In the genomic region with DNA sequence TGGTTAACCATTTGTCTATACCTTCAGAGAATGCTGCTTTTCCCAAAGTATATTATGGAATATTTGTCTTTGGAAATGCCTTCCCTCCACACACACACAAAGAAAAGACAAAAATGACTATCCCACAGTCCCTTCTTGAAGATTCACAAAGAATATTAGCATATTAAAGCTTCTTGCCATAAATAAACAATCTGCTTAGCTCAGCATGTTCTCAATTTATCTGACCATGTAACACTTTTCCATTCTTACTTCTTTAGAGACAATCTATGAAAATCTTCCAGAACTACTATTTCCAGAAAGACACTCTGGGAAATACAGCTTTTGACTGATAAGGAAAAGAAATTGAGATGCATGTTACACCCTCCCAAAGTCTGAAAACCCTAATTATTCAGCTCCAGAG, we compare ENCODE assay signal across 26 cellular contexts. TPM values are rescaled to one million over a fixed set of nuclear protein-coding genes. Genes with fewer than 3 reads are reported as not detected.
"Had no signal": no experiment of that assay in that cellular context is flagged by ENCODE, and none has a peak within 500 bp of the region (broad histone marks: within the 10 kb centered on the region; RNA-seq: fewer than 3 reads in every experiment).

No MANE protein-coding gene starts in this region.

- H3K4me3 Mint-ChIP-seq: memory B cell had no signal

- H3K36me3 ChIP-seq: left lung, lower lobe of right lung had no signal

- H3K4me1 Mint-ChIP-seq: memory B cell had no signal

- H3K27ac ChIP-seq: coronary artery, dorsolateral prefrontal cortex, esophagus muscularis mucosa, foreskin keratinocyte, gastroesophageal sphincter, heart right ventricle, left lung, lower lobe of right lung had no signal

- H3K27ac Mint-ChIP-seq: memory B cell had no signal

- H3K4me1 ChIP-seq: foreskin keratinocyte had no signal

- H3K9me3 ChIP-seq: esophagus muscularis mucosa, gastroesophageal sphincter, heart right ventricle, left lung, lower lobe of right lung had no signal

- ATAC-seq: foreskin keratinocyte, gastroesophageal sphincter, heart right ventricle, left cardiac atrium, left lung, left ventricle myocardium superior, lower lobe of right lung had no signal

- H3K9me3 Mint-ChIP-seq: memory B cell had no signal

- H3K36me3 Mint-ChIP-seq: memory B cell had no signal

- H3K27me3 ChIP-seq: dorsolateral prefrontal cortex, esophagus muscularis mucosa, foreskin keratinocyte, gastroesophageal sphincter, heart right ventricle, left lung had no signal

- H3K4me3 ChIP-seq: coronary artery, dorsolateral prefrontal cortex, esophagus muscularis mucosa, gastroesophageal sphincter, heart right ventricle, left lung, lower lobe of right lung had no signal

- DNase-seq: dermis blood vessel endothelial cell; dorsolateral prefrontal cortex; effector CD4-positive, alpha-beta T cell; effector memory CD4-positive, alpha-beta T cell; foreskin keratinocyte; heart right ventricle; hippocampal formation; left cardiac atrium; left lung; left ventricle myocardium superior; lower lobe of right lung; mesendoderm; midbrain had no signal

- FAIRE-seq: colon, endothelial cell of umbilical vein, frontal cortex, islet of Langerhans, keratinocyte had no signal

RNA-seq across cellular contexts. Expression of a gene that starts 58.9 kb away (rescaled TPM):
- total RNA-seq: dermis blood vessel endothelial cell, endothelial cell of umbilical vein, epithelial cell of proximal tubule, foreskin keratinocyte, kidney epithelial cell, mononuclear cell, mucosa of gallbladder had no signal
- polyA plus RNA-seq: foreskin keratinocyte had no signal
